In the genomic region with DNA sequence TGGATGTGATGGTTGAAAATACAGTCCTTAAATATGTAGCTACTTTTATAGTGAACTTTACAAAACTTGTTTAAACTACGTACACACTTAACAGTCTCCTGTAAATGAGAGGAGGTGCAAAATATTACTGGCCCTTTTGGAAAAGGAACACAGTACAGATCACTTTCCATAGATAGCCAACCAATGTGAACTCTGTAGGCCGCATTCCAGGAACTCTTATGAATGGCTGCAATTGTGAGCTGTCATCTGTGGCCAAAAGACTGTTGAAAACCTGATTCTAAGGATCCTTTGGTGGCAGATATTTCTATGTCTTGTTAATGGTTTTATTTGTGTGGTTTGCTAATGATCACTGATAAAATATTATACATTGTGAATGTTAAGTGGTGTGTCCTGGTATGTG, we compare ENCODE assay signal across 8 cellular contexts. TPM values are rescaled to one million over a fixed set of nuclear protein-coding genes. Genes with fewer than 3 reads are reported as not detected.
DNase-seq lines count a peak whose midpoint lies in the region; ATAC-seq, FAIRE-seq and TF ChIP-seq lines count a peak whose summit lies in the region.

No MANE protein-coding gene starts in this region.

- no peak overlapping the region for H3K18ac ChIP-seq in H1 (ENCODE audit: extremely low read depth, low read length)

- no peak overlapping the region for H2BK5ac ChIP-seq in H1 (ENCODE audit: low read depth, low read length)

- no peak overlapping the region for H2BK15ac ChIP-seq in H1 (ENCODE audit: low read length)

- H3K27me3 ChIP-seq in PC-3 (ENCODE audit: low read length): no peaks in the 10 kb centered on the region
- no peaks in the 10 kb centered on the region for H3K27me3 ChIP-seq in H1 (replicated peaks in 1 of 4; ENCODE audit: control insufficient read depth in 3 of 4, extremely low read depth in 1 of 4, insufficient read depth in 3 of 4, low read length in 3 of 4)
- no peaks in the 10 kb centered on the region for H3K27me3 ChIP-seq in neural cell (ENCODE audit: insufficient read depth, low read depth, low read length)

- no peak overlapping the region for H4K5ac ChIP-seq in H1 (ENCODE audit: insufficient read length, low read depth, low read length)

- no peak overlapping the region for H3K4ac ChIP-seq in H1 (replicated peaks; ENCODE audit: insufficient read length, low read depth, low read length)

- H4K20me1 ChIP-seq in PC-3 (ENCODE audit: low read length) (peaks cover 91% of the 10 kb centered on the region), H1 (replicated peaks in 1 of 2; ENCODE audit: control insufficient read depth in 1 of 2, insufficient read depth in 2 of 2, low read length in 2 of 2) (peaks cover 24 to 31% of the 10 kb centered on the region in 2 experiments), neural cell (ENCODE audit: insufficient read depth) (peaks cover 42% of the 10 kb centered on the region)

- ATAC-seq in PC-3 (no peak; the same call in 1 of the 2 replicates), HG02678 (IDR thresholded peaks at IDR 0.05; ENCODE audit: unreplicated experiment) (no peak)

- DNase-seq in ELR (ENCODE audit: low read depth) (peak; percentile 83), PC-3 (peak; percentile 67), H1 (ENCODE audit: low read depth in 1 of 2, low spot score in 2 of 2) (no peak), GM19240 (ENCODE audit: insufficient read length, low spot score) (no peak), NCI-H1436 (lab: John Stamatoyannopoulos, UW) (no peak), NCI-H187 (lab: John Stamatoyannopoulos, UW) (no peak)

- intact Hi-C loops in PC-3 (cut with micrococcal nuclease): loop anchor here (1.0 to 5.0 kb wide), 6 partner anchors 35 to 133 kb away; a partner anchor contains a TSS

- peak overlapping the region; percentile 65 for H3K27ac ChIP-seq in PC-3 (ENCODE audit: low read length)
- H3K27ac ChIP-seq in H1 (ENCODE audit: low read depth, low read length): no peak overlapping the region
- H3K27ac ChIP-seq in neural cell (ENCODE audit: low read length): no peak overlapping the region

- no peaks in the 10 kb centered on the region for H3K9me3 ChIP-seq in PC-3 (ENCODE audit: low read length)
- no peaks in the 10 kb centered on the region for H3K9me3 ChIP-seq in H1 (ENCODE audit: insufficient read depth in 2 of 2, low read depth in 1 of 2, low read length in 1 of 2)
- H3K9me3 ChIP-seq in neural cell (ENCODE audit: low read length): no peaks in the 10 kb centered on the region

- no peak for FAIRE-seq in H1 (lab: Jason Lieb, UNC)

- H3K14ac ChIP-seq in H1 (ENCODE audit: insufficient read length): no peak overlapping the region

- no TSS peak for BruUV-seq in PC-3 (replicated peaks; lab: Mats Ljungman, UMichigan)

- peaks cover 5% of the 10 kb centered on the region; the same call in 1 of the 2 replicates for H3K79me1 ChIP-seq in H1 (ENCODE audit: low read depth, low read length)

- H3K4me1 ChIP-seq in PC-3 (ENCODE audit: insufficient read depth, low read length) (peaks cover 49% of the 10 kb centered on the region), H1 (replicated peaks in 1 of 4; ENCODE audit: control insufficient read depth in 3 of 4, insufficient read depth in 4 of 4, low read length in 3 of 4) (peaks cover 0 to 4% (median 3%) of the 10 kb centered on the region in 4 experiments; a peak in 3 of 7 replicates)

- no peak for TF ChIP-seq POLR2A in H1 (IDR thresholded peaks at IDR 0.05; ENCODE audit: control extremely low read depth in 1 of 2, low read depth in 2 of 2, low read length in 2 of 2)

- H3K23ac ChIP-seq in H1 (ENCODE audit: insufficient read length): no peak overlapping the region

- no peaks in the 10 kb centered on the region for H3K9me2 ChIP-seq in PC-3 (replicated peaks; ENCODE audit: low read length)
- no peaks in the 10 kb centered on the region for H3K9me2 ChIP-seq in neural cell (ENCODE audit: insufficient read depth, low read length)

- peak overlapping the region; percentile 92 for H3K4me2 ChIP-seq in PC-3 (ENCODE audit: low read length)
- peak overlapping the region; percentile 2 to 42; a peak in 3 of 4 replicates for H3K4me2 ChIP-seq in H1 (ENCODE audit: insufficient read depth in 1 of 2, low read depth in 2 of 2, low read length in 2 of 2)
- peak overlapping the region; percentile 95 for H3K4me2 ChIP-seq in neural cell (ENCODE audit: low read length)

- H2AFZ ChIP-seq in PC-3 (ENCODE audit: low read length) (no peak overlapping the region), H1 (ENCODE audit: low read length) (no peak overlapping the region), neural cell (ENCODE audit: low read depth, low read length) (no peak overlapping the region)

- no peak for TF ChIP-seq CTCF in PC-3 (conservative IDR thresholded peaks at IDR 0.05; ENCODE audit: low read depth, low read length)
- TF ChIP-seq CTCF in H1 (IDR thresholded peaks at IDR 0.05; ENCODE audit: control extremely low read depth in 1 of 3, insufficient read depth in 1 of 3, low read depth in 1 of 3, low read length in 3 of 3): no peak
- TF ChIP-seq CTCF in neural cell (IDR thresholded peaks at IDR 0.05; ENCODE audit: poor library complexity, severe bottlenecking): no peak

- no peak overlapping the region for H2AK5ac ChIP-seq in H1 (ENCODE audit: low read depth, low read length)

- POLR2A ChIA-PET in PC-3 (lab: Charles Lee; ENCODE audit: unreplicated experiment): interaction anchor here (0.6 kb wide), 1 partner anchor 1562 kb away, joined by 6 read pairs; no protein-coding TSS in a partner anchor
- POLR2A ChIA-PET in H1 (lab: Charles Lee; ENCODE audit: partially characterized antibody): interaction anchor here (0.6 kb wide), 1 partner anchor 87 kb away, joined by 5 read pairs; no protein-coding TSS in a partner anchor

- peaks cover 12% of the 10 kb centered on the region; the same call in 1 of the 2 replicates for H3K23me2 ChIP-seq in H1 (ENCODE audit: low read depth, low read length)

- CTCF ChIA-PET in PC-3 (lab: Charles Lee): interaction anchor here (1.6 kb wide), 1 partner anchor 81 kb away, joined by 10 read pairs; no protein-coding TSS in a partner anchor
- CTCF ChIA-PET in H1 (lab: Charles Lee; ENCODE audit: partially characterized antibody): interaction anchor here (0.5 to 1.2 kb wide), 6 partner anchors 10 to 933 kb away, joined by 3 to 5 read pairs (median 3); no protein-coding TSS in a partner anchor

- H3K9ac ChIP-seq in PC-3 (ENCODE audit: low read length) (peak overlapping the region; percentile 92), H1 (replicated peaks in 1 of 4; ENCODE audit: extremely low read depth in 1 of 4, low read depth in 3 of 4, low read length in 3 of 4) (no peak overlapping the region), neural cell (ENCODE audit: low read length) (no peak overlapping the region)

- H3K79me2 ChIP-seq in PC-3 (ENCODE audit: low read length): peaks cover 100% of the 10 kb centered on the region
- peaks cover 22 to 99% of the 10 kb centered on the region in 2 experiments for H3K79me2 ChIP-seq in H1 (ENCODE audit: control insufficient read depth in 1 of 2, insufficient read depth in 2 of 2, low read length in 2 of 2)
- peaks cover 86% of the 10 kb centered on the region for H3K79me2 ChIP-seq in neural cell (replicated peaks; ENCODE audit: insufficient read depth, low read length)

- no peak for TF ChIP-seq RAD21 in H1 (IDR thresholded peaks at IDR 0.05 in 1 of 2, conservative IDR thresholded peaks at IDR 0.05 in 1 of 2; ENCODE audit: low read depth in 2 of 2, low read length in 2 of 2)
- TF ChIP-seq RAD21 in neural cell (conservative IDR thresholded peaks at IDR 0.05): no peak

- no peak overlapping the region for H3K56ac ChIP-seq in H1 (replicated peaks; ENCODE audit: insufficient read length, low read depth, low read length)

- peaks cover under 1% of the 10 kb centered on the region for H3F3A ChIP-seq in PC-3 (ENCODE audit: low read length, unreplicated experiment)
- H3F3A ChIP-seq in neural cell (ENCODE audit: insufficient read depth, low read length, poor library complexity, severe bottlenecking): peaks cover 2% of the 10 kb centered on the region

- no peak overlapping the region for H2BK120ac ChIP-seq in H1 (replicated peaks; ENCODE audit: low read depth, low read length)

- H3K4me3 ChIP-seq in PC-3 (ENCODE audit: low read length) (peak overlapping the region; percentile 87), H1 (ENCODE audit: extremely low read depth in 1 of 4, insufficient read depth in 2 of 4, low read depth in 3 of 4, low read length in 4 of 4) (peak overlapping the region in 1 of 4 experiments; percentile 91; a peak in 2 of 8 replicates), neural cell (ENCODE audit: low read length) (peak overlapping the region; percentile 88)

- H4K91ac ChIP-seq in H1 (replicated peaks; ENCODE audit: insufficient read length, low read length): no peak overlapping the region

- peaks cover 27% of the 10 kb centered on the region for H3K36me3 ChIP-seq in PC-3 (ENCODE audit: low read depth, low read length)
- peaks cover 0 to 3% (median 0%) of the 10 kb centered on the region in 4 experiments; a peak in 1 of 8 replicates for H3K36me3 ChIP-seq in H1 (ENCODE audit: control insufficient read depth in 2 of 4, insufficient read depth in 4 of 4, low read length in 3 of 4)
- no peaks in the 10 kb centered on the region for H3K36me3 ChIP-seq in neural cell (ENCODE audit: insufficient read depth, low read length)

- no peak overlapping the region for H2BK12ac ChIP-seq in H1 (ENCODE audit: low read depth, low read length)

- no peak overlapping the region for H4K8ac ChIP-seq in H1 (ENCODE audit: extremely low read depth, insufficient read depth, low read length)

- TF ChIP-seq EP300 in H1 (IDR thresholded peaks at IDR 0.05; ENCODE audit: borderline replicate concordance in 1 of 2, low read depth in 2 of 2, low read length in 2 of 2): no peak
- no peak for TF ChIP-seq EP300 in neural cell (conservative IDR thresholded peaks at IDR 0.05; ENCODE audit: poor library complexity, severe bottlenecking)

- 84% methylated on average over 2 of the region's 2 CpGs; no CpG with 5 or more reads in 1 of the 2 experiments for WGBS in H1 (ENCODE audit: extremely low coverage in 1 of 2, insufficient coverage in 1 of 2, insufficient read length in 1 of 2, insufficient replicate concordance in 2 of 2, low coverage in 1 of 2, low lambda C conversion rate in 2 of 2, missing lambda C conversion rate in 1 of 2), 2 experiments

- H2BK20ac ChIP-seq in H1 (ENCODE audit: low read length): no peak overlapping the region

TF ChIP-seq in neural cell, 6 proteins besides CTCF, POLR2A, EP300 and RAD21 (continues in another document):
- TF ChIP-seq POLR2AphosphoS5 (IDR thresholded peaks at IDR 0.05): no peak

RNA-seq across cellular contexts. Expression of a gene that starts 6.2 kb away (rescaled TPM):
- 9.6 and 15.7 TPM in 2 replicates for total RNA-seq in PC-3 (2014; rRNA removed)
- total RNA-seq in H1 (2021; fragmentation: NEBNext Ultra II Directional; extraction: Animal tissue kit (Norgen Biotek cat#: 25700)): 25.8 and 27.6 TPM in 2 replicates
- polyA plus RNA-seq in H1 (2011; rRNA removed) (3.4 and 3.6 TPM in 2 replicates), neural cell (11.9 and 15.3 TPM in 2 replicates)
- polyA plus RNA-seq in H1 (2011; cell fraction: cytosol; rRNA removed): 4.0 TPM
- polyA plus RNA-seq in H1 (2011; cell fraction: nucleus; rRNA removed): 8.6 TPM
- 12.4 to 18.6 TPM (median 14.0 TPM) in 4 replicates for polyA plus RNA-seq in H1 (2012, experiment 1 of 2)
- 3.9 TPM for polyA plus RNA-seq in H1 (2012, experiment 2 of 2)
- polyA plus RNA-seq in H1 (2013, experiment 1 of 2): 15.7 TPM
- 13.9 TPM for polyA plus RNA-seq in H1 (2013, experiment 2 of 2)
- 12.9 and 14.9 TPM in 2 replicates for polyA minus RNA-seq in H1 (2011; rRNA and poly(A)+ RNA removed)
- 15.6 TPM for polyA minus RNA-seq in H1 (2011; cell fraction: cytosol; rRNA and poly(A)+ RNA removed)
- polyA minus RNA-seq in H1 (2011; cell fraction: nucleus; rRNA and poly(A)+ RNA removed): 42.9 TPM
- 16.8 and 25.4 TPM in 2 replicates for polyA minus RNA-seq in neural cell

Comparison
In these comparisons a context has a peak if more than half of its experiments do, and no peak if none do; other contexts are left out.
1. DNase-seq: peak in ELR (single experiment) and PC-3 (single experiment); none in H1 (0 of 2), GM19240 (single experiment), NCI-H1436 (single experiment) and NCI-H187 (0 of 2).
2. H3K4me2 ChIP-seq: peak in every context shown above with its lines; median percentile 95 in neural cell; 92 in PC-3; 22 in H1.